7 cellular contexts compared by ENCODE assay signal in genomic region chr14:75832621-75833297, GRCh38.
DNase-seq lines count a peak whose midpoint lies in the region; ATAC-seq and TF ChIP-seq lines count a peak whose summit lies in the region.

No MANE protein-coding gene starts in this region.

- no peaks in the 10 kb centered on the region for H3K79me2 ChIP-seq in PC-3 (ENCODE audit: low read length)

- 0 out of 2 replicates have a peak, but pooled peaks cover 2% of the 10 kb centered on the region for H3K36me3 ChIP-seq in PC-3 (ENCODE audit: low read depth, low read length)
- no peaks in the 10 kb centered on the region for H3K36me3 ChIP-seq in esophagus muscularis mucosa
- no peaks in the 10 kb centered on the region for H3K36me3 ChIP-seq in prostate gland

- H4K20me1 ChIP-seq in PC-3 (ENCODE audit: low read length), result no peaks in the 10 kb centered on the region

- H3K9ac ChIP-seq in PC-3 (ENCODE audit: low read length), result peak overlapping the region; percentile 90

- TF ChIP-seq POLR2A in esophagus muscularis mucosa (IDR thresholded peaks at IDR 0.05; ENCODE audit: low read depth) (no peak), prostate gland (IDR thresholded peaks at IDR 0.05) (no peak)

- no TSS peak for BruUV-seq in PC-3 (replicated peaks; lab: Mats Ljungman, UMichigan)

- H3K4me1 ChIP-seq in PC-3 (ENCODE audit: insufficient read depth, low read length) (peaks cover 53% of the 10 kb centered on the region), esophagus muscularis mucosa (peaks cover 4 to 30% (median 25%) of the 10 kb centered on the region in 4 donors), prostate gland (replicated peaks) (peaks cover 10% of the 10 kb centered on the region)

- DNase-seq in ELR (ENCODE audit: low read depth) (peak; percentile 15), PC-3 (peak; percentile 72), esophagus muscularis mucosa (ENCODE audit: extremely low spot score) (no peak), prostate gland (ENCODE audit: low spot score) (no peak), ACHN (no peak)
- no peak for DNase-seq in activated effector memory CD4-positive, alpha-beta T cell treated with anti-CD3 and anti-CD28 coated beads, Interleukin-2, amount 50 U/mL, for 16 hours
- DNase-seq in stimulated activated naive CD4-positive, alpha-beta T cell treated with Interleukin-2 at 50 U/mL for 16 hours (lab: John Stamatoyannopoulos, UW), result no peak

- H3K9me2 ChIP-seq in PC-3 (replicated peaks; ENCODE audit: low read length), result no peaks in the 10 kb centered on the region

- WGBS in esophagus muscularis mucosa, result 52% methylated on average over 10 of the region's 10 CpGs
- 31% methylated on average over 10 of the region's 10 CpGs for WGBS in prostate gland

- H3F3A ChIP-seq in PC-3 (ENCODE audit: low read length, unreplicated experiment), result no peaks in the 10 kb centered on the region

- in situ Hi-C loops in ACHN (cut with HindIII; ENCODE audit: low pct_ligation_motif_present, low pct_unique_long_range_greater_than_20kb, low sequenced_read_pairs), result no loop called here

- TF ChIP-seq CTCF in PC-3 (conservative IDR thresholded peaks at IDR 0.05; ENCODE audit: low read depth, low read length) (peak; percentile 11; the same call in 1 of the 2 replicates), esophagus muscularis mucosa (IDR thresholded peaks at IDR 0.05) (no peak), prostate gland (IDR thresholded peaks at IDR 0.05) (no peak)

- TF ChIP-seq EP300 in esophagus muscularis mucosa (IDR thresholded peaks at IDR 0.05), result no peak

- H3K27me3 ChIP-seq in PC-3 (ENCODE audit: low read length), result no peaks in the 10 kb centered on the region
- no peaks in the 10 kb centered on the region for H3K27me3 ChIP-seq in esophagus muscularis mucosa
- H3K27me3 ChIP-seq in prostate gland (replicated peaks; ENCODE audit: insufficient read depth), result no peaks in the 10 kb centered on the region

- H3K4me2 ChIP-seq in PC-3 (ENCODE audit: low read length), result peak overlapping the region; percentile 89

- H3K9me3 ChIP-seq in PC-3 (ENCODE audit: low read length) (no peaks in the 10 kb centered on the region), esophagus muscularis mucosa (no peaks in the 10 kb centered on the region), prostate gland (no peaks in the 10 kb centered on the region)

- peak overlapping the region; percentile 43; the same call in 1 of the 2 replicates for H3K4me3 ChIP-seq in PC-3 (ENCODE audit: low read length)
- H3K4me3 ChIP-seq in esophagus muscularis mucosa, result no peak overlapping the region
- no peak overlapping the region for H3K4me3 ChIP-seq in prostate gland

- peak overlapping the region; percentile 99 for H3K27ac ChIP-seq in PC-3 (ENCODE audit: low read length)
- H3K27ac ChIP-seq in esophagus muscularis mucosa (replicated peaks in 1 of 4), result peak overlapping the region; percentile 38 to 65 (median 53)
- H3K27ac ChIP-seq in prostate gland, result peak overlapping the region; percentile 87 to 90

- H2AFZ ChIP-seq in PC-3 (ENCODE audit: low read length), result no peak overlapping the region

- CTCF ChIA-PET in PC-3 (lab: Charles Lee), result interaction anchor here (0.9 to 2.4 kb wide), 4 partner anchors 10 to 150 kb away, joined by 3 to 19 read pairs (median 10); no protein-coding TSS in a partner anchor

- peak; percentile 52 for ATAC-seq in PC-3

- POLR2A ChIA-PET in PC-3 (lab: Charles Lee; ENCODE audit: unreplicated experiment), result interaction anchor here (0.6 to 1.6 kb wide), 3 partner anchors 10 to 32 kb away, joined by 3 to 4 read pairs (median 3); no protein-coding TSS in a partner anchor

- intact Hi-C loops in PC-3 (cut with micrococcal nuclease) (loop anchor here (1.0 to 2.0 kb wide), 5 partner anchors 10 to 150 kb away; no protein-coding TSS in a partner anchor), esophagus muscularis mucosa (cut with DNase I) (no loop called here), prostate gland (cut with DNase I) (no loop called here)

Comparison
In these comparisons a context has a peak if more than half of its experiments do, and no peak if none do; other contexts are left out.
1. DNase-seq: peak in ELR (single experiment) and PC-3 (single experiment); none in esophagus muscularis mucosa (single experiment), prostate gland (single experiment), activated effector memory CD4-positive, alpha-beta T cell treated with anti-CD3 and anti-CD28 coated beads, Interleukin-2, amount 50 U/mL, for 16 hours (single experiment), ACHN (single experiment) and stimulated activated naive CD4-positive, alpha-beta T cell treated with Interleukin-2 at 50 U/mL for 16 hours (single experiment).
2. Peak in every context shown above with its lines, with median percentiles within 50 percentile points of each other: H3K27ac ChIP-seq.